In genomic region chr12:54009171-54010052, GRCh38 we compare ENCODE assay signal across 9 cellular contexts. TPM values are rescaled to one million over a fixed set of nuclear protein-coding genes. Genes with fewer than 3 reads are reported as not detected.
A peak's percentile ranks its signal among the peaks of the same experiment; 100 is the strongest.
DNase-seq lines count a peak whose midpoint lies in the region; ATAC-seq and TF ChIP-seq lines count a peak whose summit lies in the region.
"Had no signal": no experiment of that assay in that cellular context is flagged by ENCODE, and none has a peak within 500 bp of the region (broad histone marks: within the 10 kb centered on the region; RNA-seq: fewer than 3 reads in every experiment).

No MANE protein-coding gene starts in this region.

- in situ Hi-C loops in Panc1 (cut with HindIII; ENCODE audit: low pct_unique_long_range_greater_than_20kb, low sequenced_read_pairs): no loop called here
- in situ Hi-C loops in gastrocnemius medialis (cut with MboI; ENCODE audit: low sequenced_read_pairs in 4 of 4): loop anchor here in 2 of 4 donors (10.0 to 25.0 kb wide), 2 partner anchors 195 to 353 kb away; partner anchors contain the start of gene GPR84 (in 2 of the 2)

- H3K27me3 ChIP-seq in Panc1 (ENCODE audit: control insufficient read depth, insufficient read depth, low read length) (no peaks in the 10 kb centered on the region), gastrocnemius medialis (no peaks in the 10 kb centered on the region)
- peaks cover 93% of the 10 kb centered on the region for H3K27me3 ChIP-seq in effector memory CD4-positive, alpha-beta T cell (replicated peaks; ENCODE audit: control insufficient read depth, insufficient read depth, low read length, poor library complexity, severe bottlenecking)

- no peaks in the 10 kb centered on the region for H3K36me3 ChIP-seq in Panc1 (ENCODE audit: control insufficient read depth, insufficient read depth, low read length)
- no peaks in the 10 kb centered on the region for H3K36me3 ChIP-seq in effector memory CD4-positive, alpha-beta T cell (ENCODE audit: control insufficient read depth, insufficient read depth, low read length)
- no peaks in the 10 kb centered on the region for H3K36me3 ChIP-seq in gastrocnemius medialis

- peak; percentile 67 for DNase-seq in Daoy (ENCODE audit: low read depth)
- no peak for DNase-seq in Panc1 (ENCODE audit: low read depth, low spot score)
- DNase-seq in effector memory CD4-positive, alpha-beta T cell: no peak
- DNase-seq in gastrocnemius medialis: no peak
- DNase-seq in HCEC 1CT: no peak
- no peak for DNase-seq in NCI-H226
- DNase-seq in HuH-7.5 (ENCODE audit: low spot score): no peak

- intact Hi-C loops in Panc1 (cut with micrococcal nuclease; ENCODE audit: unreplicated experiment): no loop called here
- intact Hi-C loops in gastrocnemius medialis (cut with DNase I; ENCODE audit: low total_unique reads): loop anchor here (1.0 to 5.0 kb wide), 2 partner anchors 183 to 512 kb away; partner anchors contain the start of gene MAP3K12

- H3K4me1 ChIP-seq in Panc1 (ENCODE audit: control insufficient read depth, insufficient read depth, low read length) (peaks cover 54% of the 10 kb centered on the region), gastrocnemius medialis (peaks cover 39 to 60% of the 10 kb centered on the region in 2 donors)
- peaks cover 31% of the 10 kb centered on the region for H3K4me1 ChIP-seq in effector memory CD4-positive, alpha-beta T cell (ENCODE audit: control insufficient read depth, insufficient read depth, low read length, poor library complexity, severe bottlenecking)

- TF ChIP-seq CTCF in Panc1 (IDR thresholded peaks at IDR 0.05): no peak
- TF ChIP-seq CTCF in gastrocnemius medialis (IDR thresholded peaks at IDR 0.05 in 4 of 5, conservative IDR thresholded peaks at IDR 0.05 in 1 of 5): no peak

- BruUV-seq in Panc1 (replicated peaks; lab: Mats Ljungman, UMichigan): no TSS peak

- CTCF ChIA-PET in Panc1 (lab: Charles Lee): interaction anchor here (0.7 to 1.5 kb wide), 8 partner anchors 12 to 263 kb away, joined by 3 to 9 read pairs (median 6); partner anchors contain the start of gene HOXC10

- ATAC-seq in Panc1 (no peak), gastrocnemius medialis (peak; percentile 32 to 35), GM21381 (IDR thresholded peaks at IDR 0.05; ENCODE audit: unreplicated experiment) (no peak)

- POLR2A ChIA-PET in Panc1 (lab: Charles Lee): interaction anchor here (0.6 to 0.7 kb wide), 3 partner anchors 182 to 746 kb away, joined by 5 to 19 read pairs (median 17); no protein-coding TSS in a partner anchor

- H3K4me3 ChIP-seq in Panc1 (ENCODE audit: low read depth in 2 of 2, low read length in 2 of 2) (peak overlapping the region; percentile 47 to 61), gastrocnemius medialis (peak overlapping the region; percentile 62 to 81 (median 64))
- peak overlapping the region; percentile 46 for H3K4me3 ChIP-seq in effector memory CD4-positive, alpha-beta T cell (ENCODE audit: insufficient read depth, low read depth, low read length, poor library complexity, severe bottlenecking)

- TF ChIP-seq POLR2A in gastrocnemius medialis (IDR thresholded peaks at IDR 0.05): no peak

- no peaks in the 10 kb centered on the region for H3K9me3 ChIP-seq in Panc1 (ENCODE audit: control insufficient read depth, insufficient read depth, low read depth, low read length)
- no peaks in the 10 kb centered on the region for H3K9me3 ChIP-seq in effector memory CD4-positive, alpha-beta T cell (ENCODE audit: control insufficient read depth, low read length)
- no peaks in the 10 kb centered on the region for H3K9me3 ChIP-seq in gastrocnemius medialis

- peak overlapping the region; percentile 92 for H3K27ac ChIP-seq in Panc1 (ENCODE audit: low read length)
- H3K27ac ChIP-seq in effector memory CD4-positive, alpha-beta T cell (ENCODE audit: insufficient read depth, low read length, poor library complexity, severe bottlenecking): no peak overlapping the region
- peak overlapping the region; percentile 94 to 100 (median 98) for H3K27ac ChIP-seq in gastrocnemius medialis

RNA-seq across cellular contexts. Expression of gene HOXC8, which starts 0.6 kb away (rescaled TPM):
- total RNA-seq in Daoy (2014; rRNA removed; shearing (Covaris generic)): 1.4 and 1.9 TPM in 2 replicates
- total RNA-seq in Panc1 (2021; ENCODE audit: unreplicated experiment): 15.3 TPM
- 9.5 TPM for polyA plus RNA-seq in Panc1 (2012; ENCODE audit: insufficient read length)
- total RNA-seq in gastrocnemius medialis: 1 to 10 TPM; 3.3 to 4.9 (median 3.8) TPM
- total RNA-seq: lung microvascular endothelial cell had no signal

RNA-seq across cellular contexts. Expression of gene HOXC9, which starts 9.5 kb away (rescaled TPM):
- total RNA-seq in Daoy (2014; rRNA removed; shearing (Covaris generic)): 7.3 and 12.6 TPM in 2 replicates
- 37.2 TPM for total RNA-seq in Panc1 (2021; ENCODE audit: unreplicated experiment)
- 41.2 TPM for polyA plus RNA-seq in Panc1 (2012; ENCODE audit: insufficient read length)
- 10 to 100 TPM; 13.6 to 37.7 (median 26.3) TPM for total RNA-seq in gastrocnemius medialis
- total RNA-seq: lung microvascular endothelial cell had no signal

RNA-seq across cellular contexts. Expression of gene HOXC6, which starts 18.8 kb away (rescaled TPM):
- total RNA-seq in Daoy (2014; rRNA removed; shearing (Covaris generic)): 2.0 and 2.8 TPM in 2 replicates
- total RNA-seq in Panc1 (2021; ENCODE audit: unreplicated experiment): 52.2 TPM
- polyA plus RNA-seq in Panc1 (2012; ENCODE audit: insufficient read length): 46.1 TPM
- total RNA-seq in gastrocnemius medialis: 1 to 10 TPM; 1.0 to 4.7 (median 3.8) TPM
- total RNA-seq: lung microvascular endothelial cell had no signal

RNA-seq across cellular contexts. Expression of gene HOXC5, which starts 23.4 kb away (rescaled TPM):
- total RNA-seq in Daoy (2014; rRNA removed; shearing (Covaris generic)): 0.12 and 1.9 TPM in 2 replicates
- total RNA-seq in Panc1 (2021; ENCODE audit: unreplicated experiment): 5.0 TPM
- 0.76 TPM for polyA plus RNA-seq in Panc1 (2012; ENCODE audit: insufficient read length)
- 1 to 10 TPM in 1 of 4 donors, under 1 TPM in 1, not detected in 2; 0.36 to 1.4 TPM for total RNA-seq in gastrocnemius medialis
- total RNA-seq: lung microvascular endothelial cell had no signal

RNA-seq across cellular contexts. Expression of gene HOXC10, which starts 24.5 kb away (rescaled TPM):
- total RNA-seq in Daoy (2014; rRNA removed; shearing (Covaris generic)): 5.3 and 18.7 TPM in 2 replicates
- total RNA-seq in Panc1 (2021; ENCODE audit: unreplicated experiment) (154 TPM), gastrocnemius medialis (10 to 100 TPM; 23.9 to 48.3 (median 40.3) TPM)
- polyA plus RNA-seq in Panc1 (2012; ENCODE audit: insufficient read length): 178 TPM
- total RNA-seq: lung microvascular endothelial cell had no signal

Comparison
In these comparisons a context has a peak if more than half of its experiments do, and no peak if none do; other contexts are left out.
1. ATAC-seq: peak in gastrocnemius medialis (2 of 2); none in Panc1 (single experiment) and GM21381 (single experiment).
2. Peak in every context shown above with its lines, with median percentiles within 50 percentile points of each other: H3K4me3 ChIP-seq.